ENCODE assay signal across 30 cellular contexts in the genomic region with DNA sequence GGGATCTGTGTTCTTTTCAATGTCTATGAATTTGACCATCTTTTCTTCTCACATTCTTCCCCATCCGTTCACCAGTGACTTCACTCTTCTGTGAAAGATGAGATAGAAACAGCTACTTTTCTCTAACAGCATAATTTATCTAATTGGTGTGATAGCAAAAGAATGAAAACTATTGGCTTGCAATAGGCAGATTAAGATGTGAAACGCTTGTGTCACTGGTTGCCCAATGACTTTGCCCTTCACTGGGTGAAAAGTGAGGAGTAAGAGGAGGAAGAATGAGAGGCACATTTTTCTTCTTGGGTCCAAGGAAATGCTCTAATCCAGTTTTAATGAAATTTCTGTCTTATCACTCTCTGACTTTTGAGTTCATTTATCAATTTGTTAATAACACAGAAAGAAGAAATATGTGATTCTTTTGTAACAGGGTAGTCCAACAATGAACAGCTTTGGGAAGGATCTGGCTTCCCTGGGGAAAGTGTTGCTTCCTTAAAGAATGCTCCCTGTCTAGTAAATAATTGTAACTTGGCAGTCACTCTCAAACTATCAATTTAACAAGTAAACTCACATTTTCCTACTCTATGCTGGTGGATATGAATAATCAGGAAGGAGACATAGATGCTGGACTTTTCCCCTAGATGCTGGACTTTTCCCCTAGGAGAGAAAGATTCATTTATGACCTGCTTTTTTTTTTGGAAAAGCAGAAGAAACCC. TPM values are rescaled to one million over a fixed set of nuclear protein-coding genes. Genes with fewer than 3 reads are reported as not detected.
"Had no signal": no experiment of that assay in that cellular context is flagged by ENCODE, and none has a peak within 500 bp of the region (broad histone marks: within the 10 kb centered on the region; RNA-seq: fewer than 3 reads in every experiment).

No MANE protein-coding gene starts in this region.

- H3K27me3 ChIP-seq: esophagus muscularis mucosa, heart left ventricle, neutrophil, pancreas, spleen, testis, transverse colon, uterus had no signal

- FAIRE-seq: kidney, pancreas had no signal

- H3K4me3 ChIP-seq: esophagus muscularis mucosa, heart left ventricle, pancreas, psoas muscle, spleen, testis, transverse colon, uterus had no signal

- H3K36me3 ChIP-seq: esophagus muscularis mucosa, heart left ventricle, neutrophil, pancreas, spleen, transverse colon, uterus had no signal

- ATAC-seq: activated CD4-positive, alpha-beta T cell treated with anti-CD3 and anti-CD28 coated beads for 36 hours; heart left ventricle; left colon; pancreas; psoas muscle; T-cell had no signal

- H3K36me3 Mint-ChIP-seq: activated naive CD8-positive, alpha-beta T cell treated with anti-CD3 and anti-CD28 coated beads for 36 hours; mesothelial cell of epicardium had no signal

- H3K9me3 ChIP-seq: esophagus muscularis mucosa, heart left ventricle, neutrophil, pancreas, psoas muscle, spleen, testis, transverse colon, uterus had no signal

- H3K27ac Mint-ChIP-seq: activated CD4-positive, alpha-beta T cell treated with anti-CD3 and anti-CD28 coated beads for 36 hours; activated naive CD4-positive, alpha-beta T cell treated with anti-CD3 and anti-CD28 coated beads for 36 hours; activated naive CD8-positive, alpha-beta T cell treated with anti-CD3 and anti-CD28 coated beads for 36 hours; activated T-helper 1 cell treated with anti-CD3 and anti-CD28 coated beads, Interleukin-12 subunit alpha, Interleukin-12 subunit beta, Interleukin-2, Interleukin-4 antibody, amounts not matched to agents 30 ng/mL and 10 ng/mL and 1 ng/mL, durations not matched to agents 14 hours and 24 hours and 36 hours; endodermal cell; immature natural killer cell; mesothelial cell of epicardium; naive B cell; nephron progenitor cell; T-cell had no signal

- DNase-seq: activated CD4-positive, alpha-beta T cell treated with anti-CD3 and anti-CD28 coated beads for 36 hours; activated CD4-positive, CD25-positive, alpha-beta regulatory T cell; activated CD8-positive, alpha-beta memory T cell treated with anti-CD3 and anti-CD28 coated beads for 24 hours; activated effector memory CD4-positive, alpha-beta T cell treated with anti-CD3 and anti-CD28 coated beads, Interleukin-2, amount 50 U/mL, for 16 hours; activated naive CD4-positive, alpha-beta T cell treated with anti-CD3 and anti-CD28 coated beads for 36 hours; activated naive CD8-positive, alpha-beta T cell treated with anti-CD3 and anti-CD28 coated beads for 36 hours; amniotic stem cell; central memory CD4-positive, alpha-beta T cell; endodermal cell; heart left ventricle; hypothalamus; immature natural killer cell; kidney; left colon; mammary epithelial cell; naive B cell; nephron progenitor cell; pancreas; psoas muscle; spleen; stimulated activated naive CD4-positive, alpha-beta T cell; T-cell; testis; transverse colon; uterus had no signal

- H3K4me3 Mint-ChIP-seq: activated CD4-positive, alpha-beta T cell treated with anti-CD3 and anti-CD28 coated beads for 36 hours; activated naive CD4-positive, alpha-beta T cell treated with anti-CD3 and anti-CD28 coated beads for 36 hours; activated naive CD8-positive, alpha-beta T cell treated with anti-CD3 and anti-CD28 coated beads for 36 hours; activated T-helper 1 cell treated with anti-CD3 and anti-CD28 coated beads, Interleukin-12 subunit alpha, Interleukin-12 subunit beta, Interleukin-2, Interleukin-4 antibody, amounts not matched to agents 30 ng/mL and 10 ng/mL and 1 ng/mL, durations not matched to agents 14 hours and 24 hours and 36 hours; endodermal cell; immature natural killer cell; mesothelial cell of epicardium; naive B cell; nephron progenitor cell; T-cell had no signal

- H3K27ac ChIP-seq: esophagus muscularis mucosa, heart left ventricle, neutrophil, pancreas, psoas muscle, spleen, testis, transverse colon, uterus had no signal

- H3K9me3 Mint-ChIP-seq: activated naive CD4-positive, alpha-beta T cell treated with anti-CD3 and anti-CD28 coated beads for 36 hours; activated naive CD8-positive, alpha-beta T cell treated with anti-CD3 and anti-CD28 coated beads for 36 hours; activated T-helper 1 cell treated with anti-CD3 and anti-CD28 coated beads, Interleukin-12 subunit alpha, Interleukin-12 subunit beta, Interleukin-2, Interleukin-4 antibody, amounts not matched to agents 30 ng/mL and 10 ng/mL and 1 ng/mL, durations not matched to agents 14 hours and 24 hours and 36 hours; endodermal cell; immature natural killer cell; naive B cell; nephron progenitor cell; T-cell had no signal

- H3K4me1 ChIP-seq: esophagus muscularis mucosa, pancreas, psoas muscle, spleen, testis, transverse colon, uterus had no signal

- H3K4me1 Mint-ChIP-seq: activated CD4-positive, alpha-beta T cell treated with anti-CD3 and anti-CD28 coated beads for 36 hours; activated naive CD8-positive, alpha-beta T cell treated with anti-CD3 and anti-CD28 coated beads for 36 hours; endodermal cell; immature natural killer cell; naive B cell; nephron progenitor cell; T-cell had no signal

- H3K27me3 Mint-ChIP-seq: activated CD4-positive, alpha-beta T cell treated with anti-CD3 and anti-CD28 coated beads for 36 hours; activated naive CD8-positive, alpha-beta T cell treated with anti-CD3 and anti-CD28 coated beads for 36 hours; naive B cell; T-cell had no signal

RNA-seq across cellular contexts. Expression of a gene that starts 47.5 kb away (rescaled TPM):
- total RNA-seq: activated CD4-positive, alpha-beta T cell treated with anti-CD3 and anti-CD28 coated beads for 36 hours; activated naive CD4-positive, alpha-beta T cell treated with anti-CD3 and anti-CD28 coated beads for 36 hours; activated naive CD8-positive, alpha-beta T cell treated with anti-CD3 and anti-CD28 coated beads for 36 hours; activated T-helper 1 cell treated with anti-CD3 and anti-CD28 coated beads, Interleukin-12 subunit alpha, Interleukin-12 subunit beta, Interleukin-2, Interleukin-4 antibody, amounts not matched to agents 30 ng/mL and 10 ng/mL and 1 ng/mL, durations not matched to agents 14 hours and 24 hours and 36 hours; T-helper 2 cell treated with Interferon-gamma antibody and Interleukin-4, amounts not matched to agents 100 ng/mL and 5 ng/mL, for 36 hours had no signal
